1 cellular context compared by ENCODE assay signal in the genomic region with DNA sequence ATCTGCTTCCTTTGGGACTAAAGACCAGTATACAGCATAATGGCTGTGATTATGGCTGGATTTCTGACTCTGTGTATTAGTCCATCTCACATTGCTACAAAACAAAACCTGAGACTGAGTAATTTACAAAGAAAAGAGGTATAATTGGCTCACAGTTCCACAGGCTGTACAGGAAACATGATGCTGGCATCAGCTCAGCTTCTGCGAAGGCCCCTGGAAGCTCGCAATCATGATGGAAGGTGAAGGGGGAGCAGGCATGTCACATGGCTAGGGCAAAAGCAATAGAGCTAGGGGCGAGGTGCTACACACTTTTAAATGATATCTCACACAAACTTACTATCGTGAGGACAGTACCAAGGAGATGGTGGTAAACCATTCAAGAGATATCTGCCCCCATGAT.
TF ChIP-seq lines count a peak whose summit lies in the region.

No MANE protein-coding gene starts in this region.

TF ChIP-seq in HEK293, 187 proteins besides CTCF, POLR2A, EP300 and RAD21 (continued from another document):
- no peak for TF ChIP-seq ZNF518A (tag by site-specific recombination; conservative IDR thresholded peaks at IDR 0.05; ENCODE audit: low read depth)
